Comparison of ENCODE assay signal across 1 cellular context in genomic region chr20:258269-258858, GRCh38.
A peak's percentile ranks its signal among the peaks of the same experiment; 100 is the strongest.
TF ChIP-seq lines count a peak whose summit lies in the region.

No MANE protein-coding gene starts in this region.

TF ChIP-seq in K562, 482 proteins besides CTCF, POLR2A, EP300 and RAD21:
- no peak for TF ChIP-seq USF1 (CRISPR knock-in tag; IDR thresholded peaks at IDR 0.05)
- TF ChIP-seq YY1 (IDR thresholded peaks at IDR 0.05; ENCODE audit: borderline replicate concordance in 1 of 3, control insufficient read depth in 1 of 3, extremely low read depth in 1 of 3, insufficient read depth in 3 of 3, insufficient read length in 1 of 3, insufficient replicate concordance in 2 of 3, low read depth in 1 of 3, low read length in 2 of 3) = no peak
- TF ChIP-seq CBFA2T2 (conservative IDR thresholded peaks at IDR 0.05) = peak; percentile 37; the same call in 1 of the 2 replicates
- no peak for TF ChIP-seq KLF6 (CRISPR knock-in tag; IDR thresholded peaks at IDR 0.05; ENCODE audit: borderline replicate concordance)
- no peak for TF ChIP-seq ZBTB17 (CRISPR knock-in tag; IDR thresholded peaks at IDR 0.05)
- TF ChIP-seq C11orf30 (IDR thresholded peaks at IDR 0.05; ENCODE audit: low read depth) = no peak
- no peak for TF ChIP-seq STAG1 (CRISPR knock-in tag; IDR thresholded peaks at IDR 0.05; ENCODE audit: borderline replicate concordance)
- 0 out of 2 replicates have a peak, but pooled peaks have one; percentile 6 for TF ChIP-seq NFE2 (IDR thresholded peaks at IDR 0.05; ENCODE audit: low read depth)
- TF ChIP-seq CBFA2T3 (IDR thresholded peaks at IDR 0.05) = peak; percentile 54
